In genomic region chr10:7817576-7817975, GRCh38 we compare ENCODE assay signal across 8 cellular contexts. TPM values are rescaled to one million over a fixed set of nuclear protein-coding genes. Genes with fewer than 3 reads are reported as not detected.
DNase-seq lines count a peak whose midpoint lies in the region; ATAC-seq and TF ChIP-seq lines count a peak whose summit lies in the region.

No MANE protein-coding gene starts in this region.

- H3K79me2 ChIP-seq in DOHH2 (ENCODE audit: control insufficient read depth, low read length): peaks cover 29% of the 10 kb centered on the region
- H3K79me2 ChIP-seq in OCI-LY7 (ENCODE audit: insufficient read depth, low read depth, low read length): peaks cover 20% of the 10 kb centered on the region; the same call in 1 of the 2 replicates
- peaks cover 23% of the 10 kb centered on the region for H3K79me2 ChIP-seq in parathyroid adenoma

- H3K4me3 ChIP-seq in DOHH2 (ENCODE audit: low read length) (peak overlapping the region; percentile 100), OCI-LY7 (ENCODE audit: low read depth, low read length, poor library complexity, severe bottlenecking) (peak overlapping the region; percentile 96), epithelial cell of proximal tubule (ENCODE audit: low read depth, low read length) (peak overlapping the region; percentile 96), parathyroid adenoma (ENCODE audit: low read depth, low read length) (peak overlapping the region; percentile 91)

- POLR2A ChIA-PET in OCI-LY7 (lab: Charles Lee): interaction anchor here (0.6 to 5.8 kb wide), 9 partner anchors 9 to 491 kb away, joined by 3 to 39 read pairs (median 4); partner anchors contain the start of genes ATP5F1C and KIN

- H3K4me2 ChIP-seq in DOHH2 (ENCODE audit: low read length) (peak overlapping the region; percentile 97), OCI-LY7 (ENCODE audit: low read length) (peak overlapping the region; percentile 86), parathyroid adenoma (ENCODE audit: low read length) (peak overlapping the region; percentile 87)

- H3K27me3 ChIP-seq in DOHH2 (ENCODE audit: control insufficient read depth, low read length) (no peaks in the 10 kb centered on the region), parathyroid adenoma (ENCODE audit: control insufficient read depth, insufficient read depth, low read length) (no peaks in the 10 kb centered on the region)

- TF ChIP-seq CTCF in DOHH2 (IDR thresholded peaks at IDR 0.05; ENCODE audit: low read depth, low read length, poor library complexity, severe bottlenecking) (no peak), OCI-LY7 (conservative IDR thresholded peaks at IDR 0.05; ENCODE audit: low read length) (no peak), epithelial cell of proximal tubule (conservative IDR thresholded peaks at IDR 0.05; ENCODE audit: low read depth, low read length) (no peak), parathyroid adenoma (IDR thresholded peaks at IDR 0.05) (no peak)

- no TSS peak for BruUV-seq in OCI-LY7 (replicated peaks; lab: Mats Ljungman, UMichigan)

- intact Hi-C loops in OCI-LY7 (cut with micrococcal nuclease; ENCODE audit: unreplicated experiment): loop anchor here (10.0 kb wide), 1 partner anchor 293 kb away; no protein-coding TSS in a partner anchor

- H4K20me1 ChIP-seq in DOHH2 (ENCODE audit: control insufficient read depth, insufficient read depth, low read depth, low read length): peaks cover 4% of the 10 kb centered on the region; the same call in 1 of the 2 replicates
- H4K20me1 ChIP-seq in OCI-LY7 (ENCODE audit: insufficient read depth, low read length): peaks cover 10% of the 10 kb centered on the region; the same call in 1 of the 2 replicates

- H3K9me3 ChIP-seq in DOHH2 (ENCODE audit: control insufficient read depth, insufficient read depth, low read length) (no peaks in the 10 kb centered on the region), OCI-LY7 (ENCODE audit: low read length) (no peaks in the 10 kb centered on the region), parathyroid adenoma (ENCODE audit: control insufficient read depth, low read length) (no peaks in the 10 kb centered on the region)

- H3K9ac ChIP-seq in parathyroid adenoma: peak overlapping the region; percentile 15

- H3K36me3 ChIP-seq in DOHH2 (ENCODE audit: control insufficient read depth, low read length): peaks cover 20% of the 10 kb centered on the region
- H3K36me3 ChIP-seq in OCI-LY7 (ENCODE audit: insufficient read depth, low read length): peaks cover 5% of the 10 kb centered on the region; the same call in 1 of the 2 replicates
- H3K36me3 ChIP-seq in parathyroid adenoma (ENCODE audit: control insufficient read depth, insufficient read depth, low read length): no peaks in the 10 kb centered on the region

- no peaks in the 10 kb centered on the region for H3K9me2 ChIP-seq in DOHH2 (replicated peaks; ENCODE audit: control insufficient read depth, low read length)
- H3K9me2 ChIP-seq in OCI-LY7 (ENCODE audit: insufficient read depth, low read length): no peaks in the 10 kb centered on the region

- H3K27ac ChIP-seq in DOHH2 (ENCODE audit: low read depth, low read length) (no peak overlapping the region), OCI-LY7 (ENCODE audit: low read depth, low read length, poor library complexity, severe bottlenecking) (no peak overlapping the region), parathyroid adenoma (peak overlapping the region; percentile 58)

- H2AFZ ChIP-seq in OCI-LY7 (ENCODE audit: low read length) (peak overlapping the region; percentile 96), parathyroid adenoma (peak overlapping the region; percentile 80)

- CTCF ChIA-PET in OCI-LY7 (lab: Charles Lee; ENCODE audit: unreplicated experiment): interaction anchor here (2.2 kb wide), 1 partner anchor 30 kb away, joined by 11 read pairs; the partner anchor contains the start of genes ATP5F1C and KIN

- no peak for ATAC-seq in GM21423 (IDR thresholded peaks at IDR 0.05; ENCODE audit: unreplicated experiment)

- DNase-seq in OCI-LY7 (ENCODE audit: low spot score) (no peak), epithelial cell of proximal tubule (ENCODE audit: low read depth) (no peak), NCI-H2081 treated with DMSO at 0.1 percent for 48 hours (lab: John Stamatoyannopoulos, UW) (no peak), activated gamma-delta T cell treated with Interleukin-2 at 50 U/mL for 16 hours (no peak), NCI-H1092 treated with DMSO at 0.1 percent for 48 hours (lab: John Stamatoyannopoulos, UW) (no peak)

- H3F3A ChIP-seq in DOHH2 (ENCODE audit: control insufficient read depth, insufficient read depth): no peaks in the 10 kb centered on the region

- peaks cover 22% of the 10 kb centered on the region for H3K4me1 ChIP-seq in DOHH2 (ENCODE audit: control insufficient read depth, low read length)
- H3K4me1 ChIP-seq in OCI-LY7 (ENCODE audit: insufficient read depth, low read length, poor library complexity, severe bottlenecking): peaks cover 21% of the 10 kb centered on the region
- H3K4me1 ChIP-seq in parathyroid adenoma: peaks cover 7% of the 10 kb centered on the region

RNA-seq across cellular contexts. Expression of gene TAF3, which starts 0.7 kb away (rescaled TPM):
- 3.8 and 4.4 TPM in 2 replicates for total RNA-seq in OCI-LY7 (2014; rRNA removed; shearing (Covaris generic))
- total RNA-seq in OCI-LY7 (2022) (11.1 and 12.0 TPM in 2 replicates), epithelial cell of proximal tubule (3.0 and 4.8 TPM in 2 replicates)

RNA-seq across cellular contexts. Expression of gene ATP5F1C, which starts 29.6 kb away (rescaled TPM):
- total RNA-seq in OCI-LY7 (2014; rRNA removed; shearing (Covaris generic)): 221 and 242 TPM in 2 replicates
- total RNA-seq in OCI-LY7 (2022) (283 and 304 TPM in 2 replicates), epithelial cell of proximal tubule (285 and 343 TPM in 2 replicates)

RNA-seq across cellular contexts. Expression of gene KIN, which starts 29.8 kb away (rescaled TPM):
- 12.0 and 14.3 TPM in 2 replicates for total RNA-seq in OCI-LY7 (2014; rRNA removed; shearing (Covaris generic))
- total RNA-seq in OCI-LY7 (2022) (13.6 and 15.5 TPM in 2 replicates), epithelial cell of proximal tubule (8.9 and 10.8 TPM in 2 replicates)
